15 cellular contexts compared by ENCODE assay signal in the genomic region with DNA sequence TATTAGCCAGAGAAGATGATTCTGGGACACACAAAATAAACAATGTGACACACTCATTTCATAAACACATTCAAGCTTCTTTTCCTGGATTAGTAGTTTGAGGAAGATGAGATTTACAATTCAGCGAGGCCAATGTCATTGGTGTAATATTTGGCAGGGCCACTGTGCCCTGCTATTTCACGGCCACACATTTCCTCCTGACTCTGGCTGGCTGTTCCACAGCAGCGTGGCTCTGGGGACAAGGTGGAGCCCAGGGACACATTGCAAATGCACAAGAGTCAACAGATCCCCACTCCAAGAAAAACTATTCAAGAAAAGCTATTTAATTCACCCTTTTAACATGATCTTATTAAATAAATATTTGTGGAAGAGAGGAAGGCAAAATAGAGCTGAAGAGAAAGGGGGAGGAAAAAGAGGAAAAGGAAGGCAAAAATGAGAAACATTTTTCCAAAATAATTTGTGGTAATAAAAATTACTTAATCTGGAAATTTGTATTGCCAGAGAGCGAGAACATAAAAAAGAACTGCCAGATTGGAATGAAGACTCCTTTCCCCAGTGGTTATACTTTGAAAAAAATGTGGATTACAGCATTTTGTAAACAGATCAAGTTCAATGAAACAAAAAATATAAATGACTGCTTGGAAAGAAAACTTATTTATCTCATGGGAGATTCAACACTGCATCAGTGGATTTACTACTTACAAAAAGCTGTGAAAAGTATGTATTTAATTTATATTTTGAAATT. TPM values are rescaled to one million over a fixed set of nuclear protein-coding genes. Genes with fewer than 3 reads are reported as not detected.
DNase-seq lines count a peak whose midpoint lies in the region; ATAC-seq and TF ChIP-seq lines count a peak whose summit lies in the region.
"Had no signal": no experiment of that assay in that cellular context is flagged by ENCODE, and none has a peak within 500 bp of the region (broad histone marks: within the 10 kb centered on the region; RNA-seq: fewer than 3 reads in every experiment).

No MANE protein-coding gene starts in this region.

- CTCF ChIA-PET in HEK293T (lab: Yijun Ruan, JAX) = no interaction called here

- peaks cover 1 to 6% of the 10 kb centered on the region in 2 donors for H3K9me3 ChIP-seq in transverse colon
- no peaks in the 10 kb centered on the region for H3K9me3 ChIP-seq in effector memory CD4-positive, alpha-beta T cell (ENCODE audit: control insufficient read depth, low read length)

- H3K27me3 ChIP-seq in transverse colon = no peaks in the 10 kb centered on the region
- H3K27me3 ChIP-seq in effector memory CD4-positive, alpha-beta T cell (replicated peaks; ENCODE audit: control insufficient read depth, insufficient read depth, low read length, poor library complexity, severe bottlenecking) = no peaks in the 10 kb centered on the region
- H3K27me3 ChIP-seq: Peyer's patch had no signal

- no peak for TF ChIP-seq POLR2A in transverse colon (IDR thresholded peaks at IDR 0.05)

- TF ChIP-seq EP300 in transverse colon (IDR thresholded peaks at IDR 0.05; ENCODE audit: low read depth) = no peak

- DNase-seq in Right ventricle myocardium inferior (ENCODE audit: missing footprints) (no peak), cardiac septum (ENCODE audit: low spot score) (no peak), left cardiac atrium (peak; percentile 25), sciatic nerve (ENCODE audit: low spot score) (no peak), transverse colon (peak; percentile 35), epidermal melanocyte (ENCODE audit: insufficient read length, low spot score) (no peak), HEK293T (ENCODE audit: extremely low spot score) (no peak)
- no peak for DNase-seq in effector memory CD4-positive, alpha-beta T cell
- DNase-seq: C1 segment of cervical spinal cord, H9, NCI-H1436 treated with DMSO at 0.1 percent for 48 hours, NCI-H748 treated with DMSO at 0.1 percent for 48 hours, Peyer's patch, SIG-M5 had no signal

- in situ Hi-C loops in transverse colon (cut with MboI; ENCODE audit: low pct_ligation_motif_present in 1 of 4, low pct_unique_long_range_greater_than_20kb in 1 of 4, low sequenced_read_pairs in 3 of 4) = no loop called here

- peaks cover 0 to 15% (median 0%) of the 10 kb centered on the region in 4 donors for H3K36me3 ChIP-seq in transverse colon
- no peaks in the 10 kb centered on the region for H3K36me3 ChIP-seq in effector memory CD4-positive, alpha-beta T cell (ENCODE audit: control insufficient read depth, insufficient read depth, low read length)
- H3K36me3 ChIP-seq: Peyer's patch had no signal

- ATAC-seq in Right ventricle myocardium inferior (peak; percentile 89), left cardiac atrium (peak; percentile 48 to 84), sciatic nerve (peak; percentile 76)

- POLR2A ChIA-PET in HEK293T (lab: Yijun Ruan, JAX) = no interaction called here

- peak overlapping the region; percentile 23 to 55 (median 40) for H3K27ac ChIP-seq in transverse colon
- H3K27ac ChIP-seq in effector memory CD4-positive, alpha-beta T cell (ENCODE audit: insufficient read depth, low read length, poor library complexity, severe bottlenecking) = no peak overlapping the region
- H3K27ac ChIP-seq: Peyer's patch had no signal

- TF ChIP-seq CTCF in transverse colon (IDR thresholded peaks at IDR 0.05) = peak in 1 of 5 experiments; percentile 13

- H3K4me3 ChIP-seq in transverse colon = no peak overlapping the region
- no peak overlapping the region for H3K4me3 ChIP-seq in effector memory CD4-positive, alpha-beta T cell (ENCODE audit: insufficient read depth, low read depth, low read length, poor library complexity, severe bottlenecking)
- H3K4me3 ChIP-seq: Peyer's patch had no signal

- intact Hi-C loops in Right ventricle myocardium inferior (cut with DNase I) = no loop called here
- intact Hi-C loops in cardiac septum (cut with DNase I) = no loop called here
- intact Hi-C loops in left cardiac atrium (cut with DNase I) = no loop called here
- intact Hi-C loops in sciatic nerve (cut with DNase I) = no loop called here
- intact Hi-C loops in transverse colon (cut with DNase I; ENCODE audit: low total_unique reads) = no loop called here

- 30 to 44% methylated on average over 2 to 4 of the region's 4 CpGs for WGBS in transverse colon (ENCODE audit: low coverage in 1 of 2), 2 donors

- H3K4me1 ChIP-seq in transverse colon = peaks cover 0 to 14% (median 0%) of the 10 kb centered on the region in 4 donors
- no peaks in the 10 kb centered on the region for H3K4me1 ChIP-seq in effector memory CD4-positive, alpha-beta T cell (ENCODE audit: control insufficient read depth, insufficient read depth, low read length, poor library complexity, severe bottlenecking)

TF ChIP-seq in HEK293T, 16 proteins besides CTCF, POLR2A, EP300 and RAD21:
- no peak for TF ChIP-seq ELF4 (IDR thresholded peaks at IDR 0.05)

RNA-seq across cellular contexts. Expression of gene NXPE2, which starts 27.1 kb away (rescaled TPM):
- total RNA-seq in Right ventricle myocardium inferior (0.14 TPM), cardiac septum (0.22 TPM), left cardiac atrium (under 1 TPM in 1 of 2 donors, not detected in 1; 0.15 TPM), sciatic nerve (0.71 TPM), transverse colon (10 to 100 TPM; 20.2 to 35.9 (median 28.4) TPM)
- total RNA-seq: HT1080 had no signal

Comparison
In these comparisons a context has a peak if more than half of its experiments do, and no peak if none do; other contexts are left out.
1. DNase-seq: peak in left cardiac atrium (single experiment) and transverse colon (single experiment); none in Right ventricle myocardium inferior (single experiment), cardiac septum (single experiment), sciatic nerve (single experiment), epidermal melanocyte (single experiment), HEK293T (single experiment) and effector memory CD4-positive, alpha-beta T cell (0 of 3).
2. RNA of gene NXPE2, which starts 27.1 kb away (total RNA-seq): 20.2 to 35.9 TPM in transverse colon; 0.71 TPM in sciatic nerve (single experiment), 0.22 TPM in cardiac septum (single experiment), 0.15 TPM in left cardiac atrium and 0.14 TPM in Right ventricle myocardium inferior (single experiment); every median in the first group is over 10 times any median in the second.
3. Peak in every context shown above with its lines, with median percentiles within 50 percentile points of each other: ATAC-seq.